Comparison of ENCODE assay signal across 23 cellular contexts in genomic region chr16:82585675-82586074, GRCh38. TPM values are rescaled to one million over a fixed set of nuclear protein-coding genes. Genes with fewer than 3 reads are reported as not detected.
DNase-seq lines count a peak whose midpoint lies in the region; ATAC-seq and TF ChIP-seq lines count a peak whose summit lies in the region.
"Had no signal": no experiment of that assay in that cellular context is flagged by ENCODE, and none has a peak within 500 bp of the region (broad histone marks: within the 10 kb centered on the region; RNA-seq: fewer than 3 reads in every experiment).

No MANE protein-coding gene starts in this region.

- no peak overlapping the region for H3K4me3 ChIP-seq in RWPE2 (ENCODE audit: severe bottlenecking)
- H3K4me3 ChIP-seq: coronary artery, prostate gland had no signal

- DNase-seq in Daoy (ENCODE audit: low read depth): peak; percentile 80
- DNase-seq in RWPE2 (ENCODE audit: low spot score): no peak
- DNase-seq in fibroblast of peridontal ligament (ENCODE audit: extremely low read depth): peak; percentile 1
- peak; percentile 30 for DNase-seq in renal cortical epithelial cell (ENCODE audit: low read depth)
- no peak for DNase-seq in dermis blood vessel endothelial cell
- no peak for DNase-seq in NCI-H510A (lab: John Stamatoyannopoulos, UW)
- DNase-seq in SHP77 treated with DMSO at 0.1 percent for 48 hours (lab: John Stamatoyannopoulos, UW): no peak
- no peak for DNase-seq in GF-D8 (lab: John Stamatoyannopoulos, UW)
- DNase-seq: activated CD4-positive, alpha-beta memory T cell treated with anti-CD3 and anti-CD28 coated beads, Interleukin-2, amount 10 ng/mL, durations not matched to agents 7 days and 5 days; activated naive CD4-positive, alpha-beta T cell treated with anti-CD3 and anti-CD28 coated beads for 36 hours; aorta; CD4-positive, alpha-beta memory T cell; DMS79; H7; NCI-H1436 treated with DMSO at 0.1 percent for 48 hours; NCI-H2171; NCI-H748 treated with DMSO at 0.1 percent for 48 hours; OCI-M1; stimulated activated CD4-positive, alpha-beta T cell treated with anti-CD3 and anti-CD28 coated beads, Interleukin-12 subunit alpha, Interleukin-12 subunit beta, amount 100 ng/mL, for 4 hours; T-helper 17 cell had no signal

- no peak overlapping the region for H3K27ac ChIP-seq in RWPE2 (ENCODE audit: poor library complexity, severe bottlenecking)
- H3K27ac ChIP-seq: coronary artery, prostate gland had no signal

- peak; percentile 40; the same call in 1 of the 3 replicates for ATAC-seq in RWPE2 (ENCODE audit: low read depth)
- ATAC-seq: HepG2, T-helper 17 cell had no signal

- no peaks in the 10 kb centered on the region for H3K4me1 ChIP-seq in RWPE2 (ENCODE audit: insufficient read depth, poor library complexity, severe bottlenecking)
- H3K4me1 ChIP-seq: prostate gland had no signal

- no peaks in the 10 kb centered on the region for H3K9me3 ChIP-seq in RWPE2 (ENCODE audit: severe bottlenecking)
- H3K9me3 ChIP-seq: prostate gland had no signal

- no peak for TF ChIP-seq CTCF in RWPE2 (IDR thresholded peaks at IDR 0.05; ENCODE audit: poor library complexity, severe bottlenecking)

- H3K27me3 ChIP-seq in RWPE2 (ENCODE audit: insufficient read depth, poor library complexity, severe bottlenecking): no peaks in the 10 kb centered on the region

- no peaks in the 10 kb centered on the region for H3K36me3 ChIP-seq in RWPE2 (ENCODE audit: low read depth)
- H3K36me3 ChIP-seq: prostate gland had no signal

RNA-seq across cellular contexts. Expression of gene CDH13, which starts 41.1 kb away (rescaled TPM):
- total RNA-seq in Daoy (2014; rRNA removed; shearing (Covaris generic)): 32.9 and 36.5 TPM in 2 replicates
- total RNA-seq in renal cortical epithelial cell: 22.9 and 45.0 TPM in 2 replicates
- 135 and 210 TPM in 2 replicates for total RNA-seq in dermis blood vessel endothelial cell
- total RNA-seq: activated CD4-positive, alpha-beta memory T cell treated with anti-CD3 and anti-CD28 coated beads, Interleukin-2, amount 10 ng/mL, durations not matched to agents 7 days and 5 days; activated naive CD4-positive, alpha-beta T cell treated with anti-CD3 and anti-CD28 coated beads for 36 hours; CD4-positive, alpha-beta memory T cell; HepG2; T-helper 17 cell had no signal

Comparison
In these comparisons a context has a peak if more than half of its experiments do, and no peak if none do; other contexts are left out.
1. DNase-seq: peak in Daoy (single experiment), fibroblast of peridontal ligament (single experiment) and renal cortical epithelial cell (single experiment); none in RWPE2 (single experiment), dermis blood vessel endothelial cell (single experiment), NCI-H510A (single experiment), SHP77 treated with DMSO at 0.1 percent for 48 hours (single experiment) and GF-D8 (single experiment).